ENCODE assay signal across 22 cellular contexts in the genomic region with DNA sequence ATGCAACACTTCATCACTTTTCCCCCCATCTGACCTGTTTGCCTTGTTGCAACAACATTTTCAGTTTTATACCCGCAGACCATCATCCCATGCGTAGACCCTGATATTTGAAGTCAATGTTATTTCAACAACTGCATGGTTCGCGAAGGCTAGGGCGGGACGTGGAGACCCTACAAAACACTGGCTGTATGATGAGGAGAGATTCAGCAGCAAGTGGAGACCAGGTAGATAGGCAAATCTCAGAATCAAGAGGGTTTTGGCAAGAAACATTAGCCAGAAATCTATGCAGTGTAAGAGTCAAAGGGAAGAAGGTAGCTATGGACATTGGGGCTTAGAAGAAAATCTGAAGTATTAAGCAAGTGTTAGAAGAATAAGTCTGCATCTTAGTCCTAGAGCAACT. TPM values are rescaled to one million over a fixed set of nuclear protein-coding genes. Genes with fewer than 3 reads are reported as not detected.
DNase-seq lines count a peak whose midpoint lies in the region; ATAC-seq lines count a peak whose summit lies in the region.
"Had no signal": no experiment of that assay in that cellular context is flagged by ENCODE, and none has a peak within 500 bp of the region (broad histone marks: within the 10 kb centered on the region; RNA-seq: fewer than 3 reads in every experiment).

No MANE protein-coding gene starts in this region.

- H3K9ac ChIP-seq in GM23248 (no peak overlapping the region), trophoblast cell (ENCODE audit: low read length) (no peak overlapping the region)

- H2BK12ac ChIP-seq in trophoblast cell (ENCODE audit: low read length): peak overlapping the region; percentile 73

- POLR2A ChIA-PET in activated CD8-positive, alpha-beta T cell treated with anti-CD3 and anti-CD28 coated beads, Interleukin-2, amount 10 ng/mL, durations not matched to agents 7 days and 5 days (lab: Charles Lee): no interaction called here

- 95 to 97% methylated on average over 6 of the region's 6 CpGs for WGBS in GM23248 (ENCODE audit: low coverage in 1 of 2, low lambda C conversion rate in 2 of 2, missing lambda C conversion rate in 2 of 2), 2 experiments
- no CpG with 5 or more reads among the region's 6 CpGs for WGBS in trophoblast cell (ENCODE audit: extremely low coverage, insufficient coverage, insufficient read length)

- no peak overlapping the region for H3K18ac ChIP-seq in trophoblast cell (ENCODE audit: low read length)

- H3K27ac ChIP-seq in GM23248 (no peak overlapping the region), trophoblast cell (ENCODE audit: low read depth, low read length) (no peak overlapping the region)
- H3K27ac ChIP-seq in effector memory CD4-positive, alpha-beta T cell (ENCODE audit: insufficient read depth, low read length, poor library complexity, severe bottlenecking): no peak overlapping the region
- H3K27ac ChIP-seq: transverse colon had no signal

- ATAC-seq in activated CD8-positive, alpha-beta T cell treated with anti-CD3 and anti-CD28 coated beads, Interleukin-2, amount 10 ng/mL, durations not matched to agents 7 days and 5 days: no peak
- no peak for ATAC-seq in HG03378 (IDR thresholded peaks at IDR 0.05; ENCODE audit: unreplicated experiment)
- ATAC-seq in GM21381 (IDR thresholded peaks at IDR 0.05; ENCODE audit: unreplicated experiment): no peak
- ATAC-seq: activated naive CD4-positive, alpha-beta T cell treated with anti-CD3 and anti-CD28 coated beads, Interleukin-2, amount 50 U/mL, for 72 hours; Panc1 had no signal

- no peaks in the 10 kb centered on the region for H3K9me3 Mint-ChIP-seq in activated T-cell treated with anti-CD3 and anti-CD28 coated beads, Interleukin-2, amount 50 U/mL, for 24 hours
- H3K9me3 Mint-ChIP-seq in activated CD8-positive, alpha-beta T cell treated with anti-CD3 and anti-CD28 coated beads, Interleukin-2, amount 10 ng/mL, durations not matched to agents 7 days and 5 days (ENCODE audit: insufficient read depth): no peaks in the 10 kb centered on the region
- H3K9me3 Mint-ChIP-seq: activated naive CD4-positive, alpha-beta T cell treated with anti-CD3 and anti-CD28 coated beads, Interleukin-2, amount 50 U/mL, for 72 hours; central memory CD8-positive, alpha-beta T cell had no signal

- H3K9me3 ChIP-seq in GM23248 (ENCODE audit: low read depth) (no peaks in the 10 kb centered on the region), trophoblast cell (ENCODE audit: insufficient read depth, low read depth, low read length) (no peaks in the 10 kb centered on the region)
- no peaks in the 10 kb centered on the region for H3K9me3 ChIP-seq in effector memory CD4-positive, alpha-beta T cell (ENCODE audit: control insufficient read depth, low read length)
- H3K9me3 ChIP-seq: transverse colon had no signal

- H3K4ac ChIP-seq in trophoblast cell (ENCODE audit: low read depth, low read length): no peak overlapping the region

- H3K79me1 ChIP-seq in trophoblast cell (ENCODE audit: low read length): peaks cover 4% of the 10 kb centered on the region

- H3K79me2 ChIP-seq in GM23248 (ENCODE audit: insufficient read depth): no peaks in the 10 kb centered on the region
- H3K79me2 ChIP-seq in trophoblast cell (ENCODE audit: control insufficient read depth, insufficient read depth, low read length, poor library complexity): no peaks in the 10 kb centered on the region

- H3K27me3 ChIP-seq in GM23248 (replicated peaks; ENCODE audit: insufficient read depth): no peaks in the 10 kb centered on the region
- no peaks in the 10 kb centered on the region for H3K27me3 ChIP-seq in trophoblast cell (ENCODE audit: insufficient read depth, low read length)
- no peaks in the 10 kb centered on the region for H3K27me3 ChIP-seq in effector memory CD4-positive, alpha-beta T cell (replicated peaks; ENCODE audit: control insufficient read depth, insufficient read depth, low read length, poor library complexity, severe bottlenecking)
- H3K27me3 ChIP-seq: transverse colon had no signal

- peaks cover 23% of the 10 kb centered on the region for H3F3A ChIP-seq in GM23248 (ENCODE audit: insufficient read depth)

- H4K91ac ChIP-seq in trophoblast cell (ENCODE audit: low read depth, low read length): no peak overlapping the region

- no peak overlapping the region for H2BK5ac ChIP-seq in trophoblast cell (ENCODE audit: low read depth, low read length, poor library complexity)

- H4K8ac ChIP-seq in trophoblast cell (ENCODE audit: low read depth, low read length): no peak overlapping the region

- peak overlapping the region; percentile 18 for H3K4me3 Mint-ChIP-seq in activated T-cell treated with anti-CD3 and anti-CD28 coated beads, Interleukin-2, amount 50 U/mL, for 24 hours
- H3K4me3 Mint-ChIP-seq in activated CD8-positive, alpha-beta T cell treated with anti-CD3 and anti-CD28 coated beads, Interleukin-2, amount 10 ng/mL, durations not matched to agents 7 days and 5 days: no peak overlapping the region
- H3K4me3 Mint-ChIP-seq: central memory CD8-positive, alpha-beta T cell had no signal

- no peak overlapping the region for H3K23ac ChIP-seq in trophoblast cell (ENCODE audit: low read length)

- DNase-seq in activated T-cell treated with anti-CD3 and anti-CD28 coated beads, Interleukin-2, amount 50 U/mL, for 24 hours: no peak
- DNase-seq in activated T-cell treated with anti-CD3 and anti-CD28 coated beads for 4 hours (no peak), GM23248 (no peak), trophoblast cell (no peak)
- no peak for DNase-seq in activated CD8-positive, alpha-beta T cell treated with anti-CD3 and anti-CD28 coated beads, Interleukin-2, amount 10 ng/mL, durations not matched to agents 7 days and 5 days
- DNase-seq in effector memory CD4-positive, alpha-beta T cell: no peak
- DNase-seq: 8988T; activated CD4-positive, CD25-positive, alpha-beta regulatory T cell treated with anti-CD3 and anti-CD28 coated beads, Interleukin-2, amount 50 U/mL, for 72 hours; activated CD8-positive, alpha-beta memory T cell treated with anti-CD3 and anti-CD28 coated beads for 24 hours; DMS79 treated with DMSO at 0.1 percent for 48 hours; islet precursor cell; midbrain; NCI-H146; NCI-H524; posterior cingulate gyrus; T-helper 1 cell; transverse colon had no signal

- no peak overlapping the region for H4K12ac ChIP-seq in trophoblast cell (ENCODE audit: low read depth, low read length)

- H3K4me3 ChIP-seq in GM23248 (no peak overlapping the region), trophoblast cell (ENCODE audit: low read depth, low read length) (no peak overlapping the region)
- no peak overlapping the region for H3K4me3 ChIP-seq in effector memory CD4-positive, alpha-beta T cell (ENCODE audit: insufficient read depth, low read depth, low read length, poor library complexity, severe bottlenecking)
- H3K4me3 ChIP-seq: transverse colon had no signal

- no peaks in the 10 kb centered on the region for H3K36me3 Mint-ChIP-seq in activated T-cell treated with anti-CD3 and anti-CD28 coated beads, Interleukin-2, amount 50 U/mL, for 24 hours (ENCODE audit: low read depth)
- H3K36me3 Mint-ChIP-seq in activated CD8-positive, alpha-beta T cell treated with anti-CD3 and anti-CD28 coated beads, Interleukin-2, amount 10 ng/mL, durations not matched to agents 7 days and 5 days (ENCODE audit: low read depth): no peaks in the 10 kb centered on the region
- H3K36me3 Mint-ChIP-seq: activated naive CD4-positive, alpha-beta T cell treated with anti-CD3 and anti-CD28 coated beads, Interleukin-2, amount 50 U/mL, for 72 hours had no signal

- H4K20me1 ChIP-seq in GM23248 (ENCODE audit: insufficient read depth): no peaks in the 10 kb centered on the region

- H3K36me3 ChIP-seq in GM23248 (ENCODE audit: low read depth) (no peaks in the 10 kb centered on the region), trophoblast cell (ENCODE audit: control insufficient read depth in 1 of 2, insufficient read depth in 2 of 2, low read length in 2 of 2) (no peaks in the 10 kb centered on the region)
- H3K36me3 ChIP-seq in effector memory CD4-positive, alpha-beta T cell (ENCODE audit: control insufficient read depth, insufficient read depth, low read length): no peaks in the 10 kb centered on the region
- H3K36me3 ChIP-seq: transverse colon had no signal

- H3K4me1 Mint-ChIP-seq in activated T-cell treated with anti-CD3 and anti-CD28 coated beads, Interleukin-2, amount 50 U/mL, for 24 hours (ENCODE audit: low read depth): peaks cover 23% of the 10 kb centered on the region
- H3K4me1 Mint-ChIP-seq in activated CD8-positive, alpha-beta T cell treated with anti-CD3 and anti-CD28 coated beads, Interleukin-2, amount 10 ng/mL, durations not matched to agents 7 days and 5 days (ENCODE audit: low read depth): peaks cover 26% of the 10 kb centered on the region

- no peak overlapping the region for H3K14ac ChIP-seq in trophoblast cell (ENCODE audit: low read length)

- CTCF ChIA-PET in activated CD8-positive, alpha-beta T cell treated with anti-CD3 and anti-CD28 coated beads, Interleukin-2, amount 10 ng/mL, durations not matched to agents 7 days and 5 days (lab: Charles Lee): interaction anchor here (0.8 to 1.0 kb wide), 2 partner anchors 8 to 89 kb away, joined by 3 to 4 read pairs; no protein-coding TSS in a partner anchor

- H2BK120ac ChIP-seq in trophoblast cell (ENCODE audit: insufficient read depth, low read length, poor library complexity): no peak overlapping the region

- peak overlapping the region; percentile 38 for H3K27ac Mint-ChIP-seq in activated T-cell treated with anti-CD3 and anti-CD28 coated beads, Interleukin-2, amount 50 U/mL, for 24 hours
- peak overlapping the region; percentile 9 for H3K27ac Mint-ChIP-seq in activated CD8-positive, alpha-beta T cell treated with anti-CD3 and anti-CD28 coated beads, Interleukin-2, amount 10 ng/mL, durations not matched to agents 7 days and 5 days
- H3K27ac Mint-ChIP-seq: activated naive CD4-positive, alpha-beta T cell treated with anti-CD3 and anti-CD28 coated beads, Interleukin-2, amount 50 U/mL, for 72 hours had no signal

- H3K4me1 ChIP-seq in GM23248 (ENCODE audit: insufficient read depth): peaks cover 35% of the 10 kb centered on the region
- H3K4me1 ChIP-seq in trophoblast cell (ENCODE audit: control insufficient read depth in 1 of 2, insufficient read depth in 2 of 2, low read length in 2 of 2): peaks cover 0 to 1% of the 10 kb centered on the region in 2 experiments
- no peaks in the 10 kb centered on the region for H3K4me1 ChIP-seq in effector memory CD4-positive, alpha-beta T cell (ENCODE audit: control insufficient read depth, insufficient read depth, low read length, poor library complexity, severe bottlenecking)
- H3K4me1 ChIP-seq: transverse colon had no signal

- H3K27me3 Mint-ChIP-seq in activated T-cell treated with anti-CD3 and anti-CD28 coated beads, Interleukin-2, amount 50 U/mL, for 24 hours: peaks cover 15% of the 10 kb centered on the region
- peaks cover 3% of the 10 kb centered on the region for H3K27me3 Mint-ChIP-seq in activated CD8-positive, alpha-beta T cell treated with anti-CD3 and anti-CD28 coated beads, Interleukin-2, amount 10 ng/mL, durations not matched to agents 7 days and 5 days (ENCODE audit: low read depth)

- H2AK5ac ChIP-seq in trophoblast cell (ENCODE audit: low read length): no peak overlapping the region

- H3K4me2 ChIP-seq in GM23248 (ENCODE audit: unreplicated experiment): no peak overlapping the region
- H3K4me2 ChIP-seq in trophoblast cell (ENCODE audit: low read length): no peak overlapping the region

- in situ Hi-C loops in GM23248 (cut with MboI): no loop called here

- H2AFZ ChIP-seq in GM23248 (0 out of 2 replicates have a peak overlapping the region, but pooled peaks have one; percentile 27), trophoblast cell (ENCODE audit: insufficient read depth, low read length, poor library complexity) (no peak overlapping the region)

- no peaks in the 10 kb centered on the region for H3K9me2 ChIP-seq in GM23248 (ENCODE audit: insufficient read depth)

RNA-seq across cellular contexts. Expression of a gene that starts 42.4 kb away (rescaled TPM):
- 25.4 and 28.9 TPM in 2 replicates for total RNA-seq in GM23248 (2014; rRNA removed; shearing (Covaris generic))
- 27.7 and 30.7 TPM in 2 replicates for polyA plus RNA-seq in GM23248 (2016; fragmentation: Nextera tagmentation; extraction: Ambion mirVana)
- total RNA-seq in activated CD8-positive, alpha-beta T cell treated with anti-CD3 and anti-CD28 coated beads, Interleukin-2, amount 10 ng/mL, durations not matched to agents 7 days and 5 days: 10 to 100 TPM; 11.1 to 12.5 TPM
- polyA plus RNA-seq in trophoblast cell (2013): 35.1 and 37.3 TPM in 2 replicates
